In genomic region chr5:17180957-17181723, GRCh38 we compare ENCODE assay signal across 14 cellular contexts. TPM values are rescaled to one million over a fixed set of nuclear protein-coding genes. Genes with fewer than 3 reads are reported as not detected.
DNase-seq lines count a peak whose midpoint lies in the region; ATAC-seq and TF ChIP-seq lines count a peak whose summit lies in the region.
"Had no signal": no experiment of that assay in that cellular context is flagged by ENCODE, and none has a peak within 500 bp of the region (broad histone marks: within the 10 kb centered on the region; RNA-seq: fewer than 3 reads in every experiment).

No MANE protein-coding gene starts in this region.

- H3K4me3 ChIP-seq in upper lobe of right lung = no peak overlapping the region
- H3K4me3 ChIP-seq: uterus had no signal

- peaks cover 5 to 7% of the 10 kb centered on the region in 2 donors for H3K9me3 Mint-ChIP-seq in effector memory CD8-positive, alpha-beta T cell
- H3K9me3 Mint-ChIP-seq: memory B cell had no signal

- no peak for TF ChIP-seq CTCF in upper lobe of right lung (IDR thresholded peaks at IDR 0.05)

- no peak overlapping the region for H3K27ac Mint-ChIP-seq in effector memory CD8-positive, alpha-beta T cell
- H3K27ac Mint-ChIP-seq: activated CD8-positive, alpha-beta memory T cell treated with anti-CD3 and anti-CD28 coated beads, Interleukin-2, amount 10 ng/mL, durations not matched to agents 7 days and 5 days; memory B cell had no signal

- intact Hi-C loops in upper lobe of right lung (cut with DNase I) = no loop called here

- no peak overlapping the region for H3K4me3 Mint-ChIP-seq in effector memory CD8-positive, alpha-beta T cell
- H3K4me3 Mint-ChIP-seq: activated CD8-positive, alpha-beta memory T cell treated with anti-CD3 and anti-CD28 coated beads, Interleukin-2, amount 10 ng/mL, durations not matched to agents 7 days and 5 days; CD4-positive, alpha-beta memory T cell; memory B cell had no signal

- H3K4me1 Mint-ChIP-seq in effector memory CD8-positive, alpha-beta T cell (ENCODE audit: low read depth in 2 of 2) = no peaks in the 10 kb centered on the region
- H3K4me1 Mint-ChIP-seq: activated CD8-positive, alpha-beta memory T cell treated with anti-CD3 and anti-CD28 coated beads, Interleukin-2, amount 10 ng/mL, durations not matched to agents 7 days and 5 days; CD4-positive, alpha-beta memory T cell; memory B cell had no signal

- no peaks in the 10 kb centered on the region for H3K27me3 Mint-ChIP-seq in effector memory CD8-positive, alpha-beta T cell
- H3K27me3 Mint-ChIP-seq: activated CD8-positive, alpha-beta memory T cell treated with anti-CD3 and anti-CD28 coated beads, Interleukin-2, amount 10 ng/mL, durations not matched to agents 7 days and 5 days; CD4-positive, alpha-beta memory T cell; memory B cell had no signal

- peak; percentile 51 for ATAC-seq in upper lobe of right lung
- ATAC-seq in effector memory CD8-positive, alpha-beta T cell (replicated peaks) = no peak
- ATAC-seq: activated CD8-positive, alpha-beta memory T cell treated with anti-CD3 and anti-CD28 coated beads, Interleukin-2, amount 10 ng/mL, durations not matched to agents 7 days and 5 days had no signal

- no peaks in the 10 kb centered on the region for H3K36me3 ChIP-seq in upper lobe of right lung
- H3K36me3 ChIP-seq: uterus had no signal

- peak overlapping the region; percentile 19 for H3K27ac ChIP-seq in upper lobe of right lung
- H3K27ac ChIP-seq: KMS-11, uterus had no signal

- H3K4me1 ChIP-seq in upper lobe of right lung = peaks cover 15% of the 10 kb centered on the region
- H3K4me1 ChIP-seq: uterus had no signal

- no peaks in the 10 kb centered on the region for H3K9me3 ChIP-seq in upper lobe of right lung
- H3K9me3 ChIP-seq: uterus had no signal

- no peaks in the 10 kb centered on the region for H3K36me3 Mint-ChIP-seq in effector memory CD8-positive, alpha-beta T cell (ENCODE audit: insufficient read depth)
- H3K36me3 Mint-ChIP-seq: activated CD8-positive, alpha-beta memory T cell treated with anti-CD3 and anti-CD28 coated beads, Interleukin-2, amount 10 ng/mL, durations not matched to agents 7 days and 5 days; CD4-positive, alpha-beta memory T cell had no signal

- peak; percentile 46 for DNase-seq in stimulated activated CD4-positive, alpha-beta T cell treated with anti-CD3 and anti-CD28 coated beads, Interleukin-15, amount 100 ng/mL, for 24 hours
- DNase-seq in stimulated activated CD4-positive, alpha-beta T cell treated with anti-CD3 and anti-CD28 coated beads, Interleukin-2, amount 100 ng/mL, for 48 hours = no peak
- peak; percentile 60 for DNase-seq in T1000 (lab: John Stamatoyannopoulos, UW)
- DNase-seq in glomerular visceral epithelial cell (ENCODE audit: extremely low spot score) = peak; percentile 64
- DNase-seq in upper lobe of right lung = no peak
- no peak for DNase-seq in midbrain (lab: John Stamatoyannopoulos, UW)
- no peak for DNase-seq in 8988T
- no peak for DNase-seq in effector memory CD8-positive, alpha-beta T cell
- DNase-seq: activated CD8-positive, alpha-beta memory T cell treated with anti-CD3 and anti-CD28 coated beads, Interleukin-2, amount 10 ng/mL, durations not matched to agents 7 days and 5 days; CD4-positive, alpha-beta memory T cell; NK-92 treated with Interleukin-12 subunit alpha and Interleukin-12 subunit beta, amount 100 ng/mL, for 24 hours; uterus had no signal

- no peaks in the 10 kb centered on the region for H3K27me3 ChIP-seq in upper lobe of right lung
- H3K27me3 ChIP-seq: uterus had no signal

RNA-seq across cellular contexts. Expression of gene BASP1, which starts 36.3 kb away (rescaled TPM):
- 31.1 TPM for total RNA-seq in upper lobe of right lung

Comparison
In these comparisons a context has a peak if more than half of its experiments do, and no peak if none do; other contexts are left out.
1. DNase-seq: peak in stimulated activated CD4-positive, alpha-beta T cell treated with anti-CD3 and anti-CD28 coated beads, Interleukin-15, amount 100 ng/mL, for 24 hours (single experiment), T1000 (single experiment) and glomerular visceral epithelial cell (single experiment); none in stimulated activated CD4-positive, alpha-beta T cell treated with anti-CD3 and anti-CD28 coated beads, Interleukin-2, amount 100 ng/mL, for 48 hours (0 of 2), upper lobe of right lung (single experiment), midbrain (single experiment), 8988T (single experiment) and effector memory CD8-positive, alpha-beta T cell (0 of 3).